31 cellular contexts compared by ENCODE assay signal in genomic region chr15:63791236-63791635, GRCh38. TPM values are rescaled to one million over a fixed set of nuclear protein-coding genes. Genes with fewer than 3 reads are reported as not detected.
DNase-seq lines count a peak whose midpoint lies in the region; ATAC-seq, FAIRE-seq and TF ChIP-seq lines count a peak whose summit lies in the region.
"Had no signal": no experiment of that assay in that cellular context is flagged by ENCODE, and none has a peak within 500 bp of the region (broad histone marks: within the 10 kb centered on the region; RNA-seq: fewer than 3 reads in every experiment).

No MANE protein-coding gene starts in this region.

- CTCF ChIA-PET in A549 (lab: Yijun Ruan, JAX) = interaction anchor here (1.2 to 2.2 kb wide), 2 partner anchors 36 to 276 kb away, joined by 3 to 8 read pairs; no protein-coding TSS in a partner anchor

- no peak overlapping the region for H3K4me3 ChIP-seq in A549
- H3K4me3 ChIP-seq in foreskin fibroblast (ENCODE audit: low read depth in 1 of 2, low read length in 2 of 2) = no peak overlapping the region
- H3K4me3 ChIP-seq: body of pancreas, GM12878, heart left ventricle, left ventricle myocardium inferior, neural progenitor cell, right atrium auricular region, SK-N-MC, tibial nerve had no signal

- TF ChIP-seq EP300 in A549 (IDR thresholded peaks at IDR 0.05) = no peak

- peak overlapping the region; percentile 50 for H3K4me2 ChIP-seq in A549
- H3K4me2 ChIP-seq: neural progenitor cell had no signal

- DNase-seq in A549 (ENCODE audit: low read depth in 1 of 2, low spot score in 1 of 2) (no peak), HCEC 1CT (peak; percentile 45), brain pericyte (ENCODE audit: low read depth, low spot score) (peak; percentile 1), foreskin fibroblast (peak; percentile 12 to 49), OCI-M2 (lab: John Stamatoyannopoulos, UW; ENCODE audit: unreplicated experiment) (no peak), GOT3 (lab: John Stamatoyannopoulos, UW) (no peak)
- DNase-seq: activated CD4-positive, CD25-positive, alpha-beta regulatory T cell; activated CD8-positive, alpha-beta memory T cell treated with anti-CD3 and anti-CD28 coated beads, Interleukin-2, amount 10 ng/mL, durations not matched to agents 7 days and 5 days; activated naive CD8-positive, alpha-beta T cell treated with anti-CD3 and anti-CD28 coated beads, Interleukin-2, amount 50 U/mL, for 24 hours; activated T-cell treated with anti-CD3 and anti-CD28 coated beads, Interleukin-2, amount 50 U/mL, for 4 hours; body of pancreas; CD4-positive, alpha-beta T cell; cerebellar nuclear complex; heart left ventricle; KBM-7; left ventricle myocardium inferior; NCI-H1105; NCI-H187; stimulated activated CD4-positive, alpha-beta T cell treated with anti-CD3 and anti-CD28 coated beads, Interleukin-4, amount 100 ng/mL, for 1 hour had no signal

- POLR2A ChIA-PET in A549 (lab: Yijun Ruan, JAX) = no interaction called here

- TF ChIP-seq CTCF in A549 (IDR thresholded peaks at IDR 0.05) = no peak
- TF ChIP-seq CTCF in foreskin fibroblast (IDR thresholded peaks at IDR 0.05; ENCODE audit: low read depth, low read length) = no peak

- ATAC-seq in A549 (no peak), HG02588 (IDR thresholded peaks at IDR 0.05; ENCODE audit: unreplicated experiment) (no peak), HG02763 (IDR thresholded peaks at IDR 0.05; ENCODE audit: unreplicated experiment) (no peak)
- ATAC-seq: activated CD8-positive, alpha-beta memory T cell treated with anti-CD3 and anti-CD28 coated beads, Interleukin-2, amount 10 ng/mL, durations not matched to agents 7 days and 5 days; activated naive CD8-positive, alpha-beta T cell treated with anti-CD3 and anti-CD28 coated beads, Interleukin-2, amount 50 U/mL, for 24 hours; activated T-cell treated with anti-CD3 and anti-CD28 coated beads, Interleukin-2, amount 50 U/mL, for 4 hours; body of pancreas; GM12878; heart left ventricle had no signal

- FAIRE-seq in A549 (lab: Jason Lieb, UNC) = no peak
- FAIRE-seq: A204.1, D721Med, GM12878, keratinocyte, TTC549 had no signal

- H3K4me1 ChIP-seq in A549 = peaks cover 14% of the 10 kb centered on the region
- H3K4me1 ChIP-seq: body of pancreas, neural progenitor cell had no signal

- 9% methylated on average over 3 of the region's 3 CpGs for WGBS in A549 (ENCODE audit: missing lambda C conversion rate)

- TF ChIP-seq POLR2A in A549 (IDR thresholded peaks at IDR 0.05; ENCODE audit: low read length) = no peak

- no peaks in the 10 kb centered on the region for H3K9me3 ChIP-seq in A549
- H3K9me3 ChIP-seq: body of pancreas, right atrium auricular region had no signal

- no peak overlapping the region for H3K27ac ChIP-seq in A549
- H3K27ac ChIP-seq: body of pancreas, heart left ventricle, left ventricle myocardium inferior, neural progenitor cell, right atrium auricular region, RWPE1, SK-N-MC, tibial nerve had no signal

- no peak for TF ChIP-seq RAD21 in A549 (conservative IDR thresholded peaks at IDR 0.05 in 1 of 2, IDR thresholded peaks at IDR 0.05 in 1 of 2)

TF ChIP-seq in A549, 52 proteins besides CTCF, POLR2A, EP300 and RAD21:
- no peak for TF ChIP-seq HDAC2 (IDR thresholded peaks at IDR 0.05)
- no peak for TF ChIP-seq SREBF2 (IDR thresholded peaks at IDR 0.05)
- 0 out of 2 replicates have a peak, but pooled peaks have one; percentile 44 for TF ChIP-seq FOSL2 (IDR thresholded peaks at IDR 0.05)
- peak; percentile 64 for TF ChIP-seq FOSL2 (CRISPR knock-in tag; IDR thresholded peaks at IDR 0.05)

RNA-seq across cellular contexts. Expression of gene HERC1, which starts 42.5 kb away (rescaled TPM):
- 24.1 and 34.1 TPM in 2 replicates for polyA plus RNA-seq in A549 (2011; rRNA removed)
- polyA plus RNA-seq in A549 (2012; cell fraction: cytosol; rRNA removed) = 14.1 and 17.5 TPM in 2 replicates
- polyA plus RNA-seq in A549 (2012; cell fraction: nucleus; rRNA removed) = 48.5 and 62.4 TPM in 2 replicates
- polyA plus RNA-seq in A549 (2017; fragmentation: RNase III; extraction: RNeasy Plus Mini Kit Qiagen cat#74134 plus additional on column Dnase treatment) = 11.4 to 13.5 TPM (median 12.2 TPM) in 3 replicates
- polyA minus RNA-seq in A549 (2011; rRNA and poly(A)+ RNA removed) = 83.5 and 87.4 TPM in 2 replicates

Comparison
In these comparisons a context has a peak if more than half of its experiments do, and no peak if none do; other contexts are left out.
1. DNase-seq: peak in HCEC 1CT (single experiment), brain pericyte (single experiment) and foreskin fibroblast (2 of 2); none in A549 (0 of 2), OCI-M2 (single experiment) and GOT3 (single experiment).